14 cellular contexts compared by ENCODE assay signal in genomic region chr17:18951941-18952842, GRCh38.
DNase-seq lines count a peak whose midpoint lies in the region; ATAC-seq and TF ChIP-seq lines count a peak whose summit lies in the region.
"Had no signal": no experiment of that assay in that cellular context is flagged by ENCODE, and none has a peak within 500 bp of the region (broad histone marks: within the 10 kb centered on the region; RNA-seq: fewer than 3 reads in every experiment).

TSS of gene SLC5A10 (plus strand) at chr17:18952165. CDS start at chr17:18952206, 41 bp downstream.

- no peaks in the 10 kb centered on the region for H3K36me3 Mint-ChIP-seq in nephron (ENCODE audit: low read depth)
- H3K36me3 Mint-ChIP-seq in activated naive CD4-positive, alpha-beta T cell treated with anti-CD3 and anti-CD28 coated beads, Interleukin-2, amount 10 ng/mL, durations not matched to agents 7 days and 5 days, result peaks cover 3% of the 10 kb centered on the region
- no peaks in the 10 kb centered on the region for H3K36me3 Mint-ChIP-seq in stimulated activated naive B cell treated with anti-CD40 and anti-IgM and Interleukin-4, amounts not matched to agents 10 μg/mL and 1 μg/mL and 100 μg/mL, for 72 hours
- H3K36me3 Mint-ChIP-seq: immature natural killer cell had no signal

- ATAC-seq in DND-41 (ENCODE audit: insufficient read depth, low read depth) (no peak), GM21529 (IDR thresholded peaks at IDR 0.05; ENCODE audit: unreplicated experiment) (no peak)
- no peak for ATAC-seq in stimulated activated naive B cell treated with anti-CD40 and anti-IgM and Interleukin-4, amounts not matched to agents 10 μg/mL and 1 μg/mL and 100 μg/mL, for 72 hours (replicated peaks)

- H3K79me2 ChIP-seq in DND-41 (ENCODE audit: insufficient read depth, low read length), result no peaks in the 10 kb centered on the region

- H3K36me3 ChIP-seq in DND-41 (ENCODE audit: insufficient read depth, low read length), result no peaks in the 10 kb centered on the region

- H3K27ac ChIP-seq in DND-41 (ENCODE audit: low read length), result no peak within 1 kb of the TSS

- peaks cover 16% of the 10 kb centered on the region for H3K4me1 Mint-ChIP-seq in nephron
- H3K4me1 Mint-ChIP-seq in activated naive CD4-positive, alpha-beta T cell treated with anti-CD3 and anti-CD28 coated beads, Interleukin-2, amount 10 ng/mL, durations not matched to agents 7 days and 5 days, result peaks cover 34% of the 10 kb centered on the region
- peaks cover 3 to 5% of the 10 kb centered on the region in 2 donors for H3K4me1 Mint-ChIP-seq in stimulated activated naive B cell treated with anti-CD40 and anti-IgM and Interleukin-4, amounts not matched to agents 10 μg/mL and 1 μg/mL and 100 μg/mL, for 72 hours

- no peak for DNase-seq in DND-41
- DNase-seq in LNCaP clone FGC (ENCODE audit: low read depth), result no peak
- no peak for DNase-seq in epithelial cell of esophagus (ENCODE audit: low read depth)
- DNase-seq in activated naive CD4-positive, alpha-beta T cell treated with anti-CD3 and anti-CD28 coated beads, Interleukin-2, amount 10 ng/mL, durations not matched to agents 7 days and 5 days, result no peak
- no peak for DNase-seq in stimulated activated naive B cell treated with anti-CD40 and anti-IgM and Interleukin-4, amounts not matched to agents 10 μg/mL and 1 μg/mL and 100 μg/mL, for 72 hours
- DNase-seq in NCI-H226, result no peak
- DNase-seq: activated naive CD4-positive, alpha-beta T cell treated with anti-CD3 and anti-CD28 coated beads for 36 hours; immature natural killer cell; NCI-H1694; nucleus accumbens; stimulated activated CD4-positive, alpha-beta T cell treated with anti-CD3 and anti-CD28 coated beads, Interleukin-4, amount 100 ng/mL, for 1 hour; substantia nigra had no signal

- H3K9me3 ChIP-seq in DND-41 (ENCODE audit: insufficient read depth, low read length, severe bottlenecking), result no peaks in the 10 kb centered on the region

- CTCF ChIA-PET in activated naive CD4-positive, alpha-beta T cell treated with anti-CD3 and anti-CD28 coated beads, Interleukin-2, amount 10 ng/mL, durations not matched to agents 7 days and 5 days (lab: Charles Lee), result no interaction called here

- H2AFZ ChIP-seq in DND-41 (ENCODE audit: low read depth, low read length), result no peak within 1 kb of the TSS

- H3K27ac Mint-ChIP-seq in nephron, result peak within 1 kb of the TSS in 2 of 3 experiments; percentile 59 to 94
- H3K27ac Mint-ChIP-seq in activated naive CD4-positive, alpha-beta T cell treated with anti-CD3 and anti-CD28 coated beads, Interleukin-2, amount 10 ng/mL, durations not matched to agents 7 days and 5 days, result no peak within 1 kb of the TSS
- no peak within 1 kb of the TSS for H3K27ac Mint-ChIP-seq in stimulated activated naive B cell treated with anti-CD40 and anti-IgM and Interleukin-4, amounts not matched to agents 10 μg/mL and 1 μg/mL and 100 μg/mL, for 72 hours
- H3K27ac Mint-ChIP-seq: activated naive CD4-positive, alpha-beta T cell treated with anti-CD3 and anti-CD28 coated beads for 36 hours; immature natural killer cell had no signal

- H4K20me1 ChIP-seq in DND-41 (ENCODE audit: insufficient read depth, low read length), result 0 out of 2 replicates have a peak, but pooled peaks cover 2% of the 10 kb centered on the region

- H3K27me3 Mint-ChIP-seq in nephron (ENCODE audit: low read depth), result peaks cover 8% of the 10 kb centered on the region
- peaks cover 58% of the 10 kb centered on the region for H3K27me3 Mint-ChIP-seq in activated naive CD4-positive, alpha-beta T cell treated with anti-CD3 and anti-CD28 coated beads, Interleukin-2, amount 10 ng/mL, durations not matched to agents 7 days and 5 days
- H3K27me3 Mint-ChIP-seq in stimulated activated naive B cell treated with anti-CD40 and anti-IgM and Interleukin-4, amounts not matched to agents 10 μg/mL and 1 μg/mL and 100 μg/mL, for 72 hours, result peaks cover 22% of the 10 kb centered on the region in 2 donors

- H3K4me2 ChIP-seq in DND-41 (ENCODE audit: insufficient read depth, low read length), result no peak within 1 kb of the TSS

- TF ChIP-seq CTCF in DND-41 (IDR thresholded peaks at IDR 0.05; ENCODE audit: borderline replicate concordance, extremely low read depth, low read length, poor library complexity, severe bottlenecking) (peak; percentile 19), LNCaP clone FGC (IDR thresholded peaks at IDR 0.05; ENCODE audit: control insufficient read depth, extremely low read depth, insufficient read depth) (peak; percentile 31; the same call in 1 of the 2 replicates), epithelial cell of esophagus (IDR thresholded peaks at IDR 0.05; ENCODE audit: insufficient read depth, low read depth, low read length, missing control alignments) (peak; percentile 32), nephron (IDR thresholded peaks at IDR 0.05; ENCODE audit: unreplicated experiment in 3 of 3) (peak in 2 of 3 experiments; percentile 21 to 32)

- peaks cover 8% of the 10 kb centered on the region for H3K4me1 ChIP-seq in DND-41 (ENCODE audit: insufficient read depth, low read length)

- peaks cover 6% of the 10 kb centered on the region for H3K27me3 ChIP-seq in DND-41 (ENCODE audit: insufficient read depth, low read length, poor library complexity)

- no peak within 1 kb of the TSS for H3K4me3 ChIP-seq in DND-41 (ENCODE audit: low read depth in 1 of 2, low read length in 2 of 2)
- H3K4me3 ChIP-seq in LNCaP clone FGC (ENCODE audit: low read depth, low read length), result no peak within 1 kb of the TSS
- no peak within 1 kb of the TSS for H3K4me3 ChIP-seq in epithelial cell of esophagus (ENCODE audit: low read length)

- no peak within 1 kb of the TSS for H3K4me3 Mint-ChIP-seq in nephron
- H3K4me3 Mint-ChIP-seq in activated naive CD4-positive, alpha-beta T cell treated with anti-CD3 and anti-CD28 coated beads, Interleukin-2, amount 10 ng/mL, durations not matched to agents 7 days and 5 days, result no peak within 1 kb of the TSS
- H3K4me3 Mint-ChIP-seq in stimulated activated naive B cell treated with anti-CD40 and anti-IgM and Interleukin-4, amounts not matched to agents 10 μg/mL and 1 μg/mL and 100 μg/mL, for 72 hours, result no peak within 1 kb of the TSS
- H3K4me3 Mint-ChIP-seq: activated naive CD4-positive, alpha-beta T cell treated with anti-CD3 and anti-CD28 coated beads for 36 hours; immature natural killer cell had no signal

- no peaks in the 10 kb centered on the region for H3K9me3 Mint-ChIP-seq in nephron
- H3K9me3 Mint-ChIP-seq in activated naive CD4-positive, alpha-beta T cell treated with anti-CD3 and anti-CD28 coated beads, Interleukin-2, amount 10 ng/mL, durations not matched to agents 7 days and 5 days, result peaks cover 2% of the 10 kb centered on the region
- H3K9me3 Mint-ChIP-seq in stimulated activated naive B cell treated with anti-CD40 and anti-IgM and Interleukin-4, amounts not matched to agents 10 μg/mL and 1 μg/mL and 100 μg/mL, for 72 hours, result no peaks in the 10 kb centered on the region
- H3K9me3 Mint-ChIP-seq: activated naive CD4-positive, alpha-beta T cell treated with anti-CD3 and anti-CD28 coated beads for 36 hours; immature natural killer cell had no signal

- no peak within 1 kb of the TSS for H3K9ac ChIP-seq in DND-41 (ENCODE audit: low read depth, low read length)

Comparison
In these comparisons a context has a peak if more than half of its experiments do, and no peak if none do; other contexts are left out.
1. H3K27ac Mint-ChIP-seq: peak in nephron (2 of 3); none in activated naive CD4-positive, alpha-beta T cell treated with anti-CD3 and anti-CD28 coated beads, Interleukin-2, amount 10 ng/mL, durations not matched to agents 7 days and 5 days (single experiment) and stimulated activated naive B cell treated with anti-CD40 and anti-IgM and Interleukin-4, amounts not matched to agents 10 μg/mL and 1 μg/mL and 100 μg/mL, for 72 hours (single experiment).
2. Peak in every context shown above with its lines, with median percentiles within 50 percentile points of each other: CTCF ChIP-seq.